In the genomic region with DNA sequence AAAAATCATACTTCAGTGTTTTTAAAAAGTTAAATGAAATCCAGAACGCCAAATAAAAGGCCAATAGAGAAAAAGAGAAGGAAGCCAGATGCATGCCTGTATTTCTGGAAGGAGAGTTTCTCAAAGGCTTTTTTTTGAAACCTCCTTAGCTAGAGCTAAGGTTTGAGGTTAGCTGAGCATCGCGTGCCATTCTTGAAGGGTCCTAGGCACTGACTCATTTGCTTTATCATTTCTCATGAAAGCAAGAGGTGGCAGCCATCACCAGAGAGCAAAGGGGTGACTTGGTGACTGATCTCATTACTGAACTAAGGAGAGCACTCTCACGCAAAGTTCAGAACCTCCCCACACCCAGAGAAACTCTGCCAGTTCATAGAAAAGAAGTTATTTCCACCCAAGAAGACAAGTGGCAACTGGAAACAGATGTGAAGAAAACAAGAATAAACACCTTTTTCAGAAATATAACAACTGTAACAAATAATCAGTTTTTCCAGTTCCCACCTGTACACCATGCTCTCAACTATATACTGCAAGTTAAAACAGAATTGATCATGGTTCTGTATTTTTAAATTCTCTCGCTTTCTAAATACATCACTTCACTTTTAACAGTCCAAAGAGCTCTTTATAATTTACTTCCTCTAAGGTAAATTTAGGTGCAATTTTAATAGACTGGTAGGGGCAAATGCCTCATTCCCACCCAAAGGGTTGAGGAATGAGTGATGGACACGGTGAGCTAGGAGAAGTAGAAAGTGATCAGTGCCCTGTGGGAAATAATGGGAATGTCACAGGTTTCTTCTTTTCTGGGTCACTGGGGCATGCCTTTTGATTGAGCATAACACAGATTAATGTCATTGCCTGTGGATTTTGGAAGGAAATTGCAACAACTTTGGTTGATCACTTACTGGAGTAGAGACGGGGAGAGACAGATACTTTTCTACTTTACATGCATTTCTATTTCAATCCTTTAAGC, we compare ENCODE assay signal across 9 cellular contexts. TPM values are rescaled to one million over a fixed set of nuclear protein-coding genes. Genes with fewer than 3 reads are reported as not detected.
DNase-seq lines count a peak whose midpoint lies in the region; ATAC-seq and TF ChIP-seq lines count a peak whose summit lies in the region.
"Had no signal": no experiment of that assay in that cellular context is flagged by ENCODE, and none has a peak within 500 bp of the region (broad histone marks: within the 10 kb centered on the region; RNA-seq: fewer than 3 reads in every experiment).

No MANE protein-coding gene starts in this region.

- no peak overlapping the region for H3K27ac Mint-ChIP-seq in chondrocyte (ENCODE audit: unreplicated experiment)

- ATAC-seq in GM19023 (IDR thresholded peaks at IDR 0.05; ENCODE audit: unreplicated experiment) = peak; percentile 78
- peak; percentile 74 for ATAC-seq in HG03064 (IDR thresholded peaks at IDR 0.05; ENCODE audit: low read depth, unreplicated experiment)
- ATAC-seq in mucosa of descending colon = peak; percentile 65
- no peak for ATAC-seq in right lobe of liver
- no peak for ATAC-seq in left cardiac atrium

- H3K4me1 Mint-ChIP-seq in chondrocyte (ENCODE audit: low read depth) = no peaks in the 10 kb centered on the region

- peak; percentile 44 for DNase-seq in activated CD4-positive, alpha-beta T cell treated with anti-CD3 and anti-CD28 coated beads for 1 hour
- DNase-seq in mucosa of descending colon (no peak), chondrocyte (ENCODE audit: low spot score) (no peak), right lobe of liver (no peak), left ventricle myocardium inferior (no peak), left cardiac atrium (no peak)

- H3K4me1 ChIP-seq in mucosa of descending colon (ENCODE audit: low read depth) (no peaks in the 10 kb centered on the region), right lobe of liver (no peaks in the 10 kb centered on the region), left ventricle myocardium inferior (no peaks in the 10 kb centered on the region)

- intact Hi-C loops in mucosa of descending colon (cut with DNase I, micrococcal nuclease) = no loop called here
- intact Hi-C loops in right lobe of liver (cut with DNase I) = no loop called here
- intact Hi-C loops in left ventricle myocardium inferior (cut with micrococcal nuclease) = no loop called here
- intact Hi-C loops in left cardiac atrium (cut with DNase I) = no loop called here

- WGBS in right lobe of liver (ENCODE audit: insufficient coverage, low coverage, low lambda C conversion rate, missing lambda C conversion rate) = 56% methylated on average over 7 of the region's 7 CpGs

- peaks cover 75% of the 10 kb centered on the region for H3K27me3 Mint-ChIP-seq in chondrocyte (ENCODE audit: low read depth)

- no peak overlapping the region for H3K27ac ChIP-seq in right lobe of liver
- H3K27ac ChIP-seq in left ventricle myocardium inferior (replicated peaks) = no peak overlapping the region

- no peaks in the 10 kb centered on the region for H3K27me3 ChIP-seq in right lobe of liver
- H3K27me3 ChIP-seq in left ventricle myocardium inferior (ENCODE audit: low read depth) = peaks cover 4% of the 10 kb centered on the region

- H3K36me3 ChIP-seq in mucosa of descending colon (ENCODE audit: low read depth) (no peaks in the 10 kb centered on the region), right lobe of liver (no peaks in the 10 kb centered on the region), left ventricle myocardium inferior (no peaks in the 10 kb centered on the region)

- TF ChIP-seq CTCF in mucosa of descending colon (IDR thresholded peaks at IDR 0.05) (no peak), chondrocyte (IDR thresholded peaks at IDR 0.05) (no peak), right lobe of liver (IDR thresholded peaks at IDR 0.05) (no peak), left ventricle myocardium inferior (IDR thresholded peaks at IDR 0.05; ENCODE audit: borderline replicate concordance) (no peak)

- H3K4me3 Mint-ChIP-seq in chondrocyte (ENCODE audit: unreplicated experiment) = no peak overlapping the region

- no peaks in the 10 kb centered on the region for H3K9me3 Mint-ChIP-seq in chondrocyte (ENCODE audit: low read depth)

- no peak overlapping the region for H3K4me3 ChIP-seq in mucosa of descending colon
- H3K4me3 ChIP-seq in right lobe of liver = no peak overlapping the region
- no peak overlapping the region for H3K4me3 ChIP-seq in left ventricle myocardium inferior

- TF ChIP-seq POLR2A in right lobe of liver (IDR thresholded peaks at IDR 0.05) = no peak

- H3K36me3 Mint-ChIP-seq in chondrocyte (ENCODE audit: low read depth) = no peaks in the 10 kb centered on the region

- no peaks in the 10 kb centered on the region for H3K9me3 ChIP-seq in mucosa of descending colon
- no peaks in the 10 kb centered on the region for H3K9me3 ChIP-seq in right lobe of liver
- H3K9me3 ChIP-seq in left ventricle myocardium inferior (replicated peaks) = no peaks in the 10 kb centered on the region

RNA-seq across cellular contexts. Expression of a gene that starts 24.7 kb away (rescaled TPM):
- total RNA-seq in mucosa of descending colon = 10 to 100 TPM in 1 of 3 donors, 1 to 10 TPM in 2; 4.5 to 11.5 (median 6.9) TPM
- not detected in 3 replicates for total RNA-seq in chondrocyte
- not detected for total RNA-seq in right lobe of liver
- total RNA-seq in left ventricle myocardium inferior = not detected
- under 1 TPM in 1 of 2 donors, not detected in 1; 0.24 TPM for total RNA-seq in left cardiac atrium
- total RNA-seq: myocyte had no signal

RNA-seq across cellular contexts. Expression of a gene that starts 33.7 kb away (rescaled TPM):
- 100 to 1,000 TPM in 1 of 3 donors, 10 to 100 TPM in 2; 64.6 to 150 (median 70.4) TPM for total RNA-seq in mucosa of descending colon
- 86.4 to 100.0 TPM (median 89.7 TPM) in 3 replicates for total RNA-seq in chondrocyte
- total RNA-seq in right lobe of liver = 10 to 100 TPM; 26.1 to 44.8 (median 34.9) TPM
- total RNA-seq in left ventricle myocardium inferior = 69.9 TPM
- 10 to 100 TPM; 73.3 to 88.5 TPM for total RNA-seq in left cardiac atrium

RNA-seq across cellular contexts. Expression of a gene that starts 37.0 kb away (rescaled TPM):
- total RNA-seq in mucosa of descending colon (10 to 100 TPM; 16.2 to 17.9 (median 17.6) TPM), chondrocyte (11.8 to 19.2 TPM (median 16.2 TPM) in 3 replicates), right lobe of liver (10 to 100 TPM; 20.3 to 26.9 (median 22.6) TPM), left ventricle myocardium inferior (12.8 TPM), left cardiac atrium (10 to 100 TPM in 1 of 2 donors, 1 to 10 TPM in 1; 9.2 to 12.7 TPM)

RNA-seq across cellular contexts. Expression of a gene that starts 59.0 kb away (rescaled TPM):
- total RNA-seq in mucosa of descending colon = not detected
- not detected in 3 replicates for total RNA-seq in chondrocyte
- total RNA-seq in right lobe of liver = not detected
- not detected for total RNA-seq in left ventricle myocardium inferior
- not detected for total RNA-seq in left cardiac atrium
- total RNA-seq: myocyte had no signal

Comparison
In these comparisons a context has a peak if more than half of its experiments do, and no peak if none do; other contexts are left out.
1. ATAC-seq: peak in GM19023 (single experiment), HG03064 (single experiment) and mucosa of descending colon (single experiment); none in right lobe of liver (0 of 4) and left cardiac atrium (0 of 2).